ENCODE assay signal across 19 cellular contexts in the genomic region with DNA sequence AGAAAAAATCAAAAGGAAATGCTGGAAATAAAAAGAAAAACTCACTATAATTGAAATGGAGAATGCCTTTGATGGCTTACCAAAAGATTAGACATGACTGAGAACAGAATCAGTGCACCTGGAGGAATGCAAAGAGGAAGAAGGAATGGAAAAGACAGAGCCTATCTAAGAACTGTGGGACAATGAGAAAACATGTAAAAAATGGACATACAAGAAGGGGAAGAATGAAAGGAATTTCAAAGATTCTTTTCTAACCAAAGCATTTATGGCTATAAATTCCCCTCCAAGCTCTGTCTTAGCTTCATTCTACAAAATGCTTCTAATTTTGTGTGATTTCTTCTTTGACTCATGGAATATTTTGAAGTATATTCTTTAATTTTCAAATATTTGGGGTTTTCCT.
"Had no signal": no experiment of that assay in that cellular context is flagged by ENCODE, and none has a peak within 500 bp of the region (broad histone marks: within the 10 kb centered on the region; RNA-seq: fewer than 3 reads in every experiment).

No MANE protein-coding gene starts in this region.

- DNase-seq: activated CD4-positive, alpha-beta T cell treated with anti-CD3 and anti-CD28 coated beads, Interleukin-2, amount 50 U/mL, for 1 hour; activated CD4-positive, CD25-positive, alpha-beta regulatory T cell; activated naive CD4-positive, alpha-beta T cell treated with Interleukin-2 at 50 U/mL for 16 hours; activated naive CD8-positive, alpha-beta T cell treated with anti-CD3 and anti-CD28 coated beads, Interleukin-2, amount 50 U/mL, for 24 hours; central memory CD4-positive, alpha-beta T cell; cortex of kidney; effector CD8-positive, alpha-beta T cell; esophagus squamous epithelium; heart left ventricle; left colon; lower lobe of right lung; ovary; spleen; upper lobe of left lung had no signal

- H3K9me3 ChIP-seq: esophagus squamous epithelium, heart left ventricle, lower lobe of right lung, ovary, spleen, suprapubic skin, upper lobe of left lung had no signal

- ATAC-seq: activated naive CD8-positive, alpha-beta T cell treated with anti-CD3 and anti-CD28 coated beads, Interleukin-2, amount 50 U/mL, for 24 hours; foreskin keratinocyte; heart left ventricle; left colon; lower lobe of right lung; sciatic nerve had no signal

- H3K27me3 ChIP-seq: foreskin keratinocyte, ovary, upper lobe of left lung had no signal

- H3K4me1 ChIP-seq: foreskin keratinocyte, heart left ventricle, lower lobe of right lung, suprapubic skin, upper lobe of left lung had no signal

- H3K36me3 ChIP-seq: esophagus squamous epithelium, heart left ventricle, lower lobe of right lung, ovary, spleen, suprapubic skin, upper lobe of left lung had no signal

- H3K27ac ChIP-seq: esophagus squamous epithelium, foreskin keratinocyte, heart left ventricle, lower lobe of right lung, ovary, spleen, suprapubic skin, upper lobe of left lung had no signal

- H3K4me3 ChIP-seq: esophagus squamous epithelium, heart left ventricle, lower lobe of right lung, ovary, spleen, suprapubic skin, upper lobe of left lung had no signal

- FAIRE-seq: endothelial cell of umbilical vein, islet of Langerhans had no signal
